ENCODE assay signal across 8 cellular contexts in genomic region chr15:76973362-76973743, GRCh38. TPM values are rescaled to one million over a fixed set of nuclear protein-coding genes. Genes with fewer than 3 reads are reported as not detected.
DNase-seq lines count a peak whose midpoint lies in the region; ATAC-seq and TF ChIP-seq lines count a peak whose summit lies in the region.

No MANE protein-coding gene starts in this region.

- H3K4me3 Mint-ChIP-seq in activated T-helper 1 cell treated with anti-CD3 and anti-CD28 coated beads, Interleukin-12 subunit alpha, Interleukin-12 subunit beta, Interleukin-2, Interleukin-4 antibody, amounts not matched to agents 30 ng/mL and 10 ng/mL and 1 ng/mL, durations not matched to agents 14 hours and 24 hours and 36 hours: no peak overlapping the region

- peaks cover 4% of the 10 kb centered on the region for H3K27me3 Mint-ChIP-seq in activated T-helper 1 cell treated with anti-CD3 and anti-CD28 coated beads, Interleukin-12 subunit alpha, Interleukin-12 subunit beta, Interleukin-2, Interleukin-4 antibody, amounts not matched to agents 30 ng/mL and 10 ng/mL and 1 ng/mL, durations not matched to agents 14 hours and 24 hours and 36 hours (ENCODE audit: insufficient read depth)

- intact Hi-C loops in activated T-helper 1 cell treated with anti-CD3 and anti-CD28 coated beads, Interleukin-12 subunit alpha, Interleukin-12 subunit beta, Interleukin-2, Interleukin-4 antibody, amounts not matched to agents 30 ng/mL and 10 ng/mL and 1 ng/mL, durations not matched to agents 14 hours and 24 hours and 36 hours (cut with micrococcal nuclease): loop anchor here (1.0 to 5.0 kb wide), 5 partner anchors 40 to 524 kb away; no protein-coding TSS in a partner anchor

- DNase-seq in activated T-helper 1 cell treated with Interleukin-2 at 50 U/mL for 16 hours (ENCODE audit: low read depth) (peak; percentile 47), SKM-1 (lab: John Stamatoyannopoulos, UW; ENCODE audit: unreplicated experiment) (peak; percentile 19), anterior cingulate cortex (lab: John Stamatoyannopoulos, UW) (peak in 31 of 58 donors; percentile 11 to 72 (median 44)), islet precursor cell (peak; percentile 64), omental fat pad (ENCODE audit: low spot score) (no peak)
- no peak for DNase-seq in activated T-helper 1 cell treated with anti-CD3 and anti-CD28 coated beads, Interleukin-12 subunit alpha, Interleukin-12 subunit beta, Interleukin-2, Interleukin-4 antibody, amounts not matched to agents 30 ng/mL and 10 ng/mL and 1 ng/mL, durations not matched to agents 14 hours and 24 hours and 36 hours (ENCODE audit: low spot score)
- DNase-seq in stimulated activated CD8-positive, alpha-beta memory T cell treated with anti-CD3 and anti-CD28 coated beads, Interleukin-7, amount 100 ng/mL, for 24 hours (ENCODE audit: low read depth): peak; percentile 50

- peaks cover 2% of the 10 kb centered on the region for H3K36me3 Mint-ChIP-seq in activated T-helper 1 cell treated with anti-CD3 and anti-CD28 coated beads, Interleukin-12 subunit alpha, Interleukin-12 subunit beta, Interleukin-2, Interleukin-4 antibody, amounts not matched to agents 30 ng/mL and 10 ng/mL and 1 ng/mL, durations not matched to agents 14 hours and 24 hours and 36 hours (ENCODE audit: low read depth)

- peaks cover 2% of the 10 kb centered on the region for H3K9me3 Mint-ChIP-seq in activated T-helper 1 cell treated with anti-CD3 and anti-CD28 coated beads, Interleukin-12 subunit alpha, Interleukin-12 subunit beta, Interleukin-2, Interleukin-4 antibody, amounts not matched to agents 30 ng/mL and 10 ng/mL and 1 ng/mL, durations not matched to agents 14 hours and 24 hours and 36 hours

- H3K27ac Mint-ChIP-seq in activated T-helper 1 cell treated with anti-CD3 and anti-CD28 coated beads, Interleukin-12 subunit alpha, Interleukin-12 subunit beta, Interleukin-2, Interleukin-4 antibody, amounts not matched to agents 30 ng/mL and 10 ng/mL and 1 ng/mL, durations not matched to agents 14 hours and 24 hours and 36 hours: no peak overlapping the region

- ATAC-seq in omental fat pad (ENCODE audit: low FRiP score) (no peak), GM18511 (IDR thresholded peaks at IDR 0.05; ENCODE audit: unreplicated experiment) (no peak)

- TF ChIP-seq CTCF in omental fat pad (IDR thresholded peaks at IDR 0.05): no peak

- peaks cover 36% of the 10 kb centered on the region for H3K4me1 Mint-ChIP-seq in activated T-helper 1 cell treated with anti-CD3 and anti-CD28 coated beads, Interleukin-12 subunit alpha, Interleukin-12 subunit beta, Interleukin-2, Interleukin-4 antibody, amounts not matched to agents 30 ng/mL and 10 ng/mL and 1 ng/mL, durations not matched to agents 14 hours and 24 hours and 36 hours (ENCODE audit: low read depth)

RNA-seq across cellular contexts. Expression of gene PSTPIP1, which starts 21.6 kb away (rescaled TPM):
- 218 and 226 TPM in 2 replicates for total RNA-seq in activated T-helper 1 cell treated with anti-CD3 and anti-CD28 coated beads, Interleukin-12 subunit alpha, Interleukin-12 subunit beta, Interleukin-2, Interleukin-4 antibody, amounts not matched to agents 30 ng/mL and 10 ng/mL and 1 ng/mL, durations not matched to agents 14 hours and 24 hours and 36 hours
- total RNA-seq in omental fat pad: 10 to 100 TPM in 3 of 4 donors, 1 to 10 TPM in 1; 6.3 to 38.5 (median 15.1) TPM

RNA-seq across cellular contexts. Expression of gene RCN2, which starts 41.8 kb away (rescaled TPM):
- total RNA-seq in activated T-helper 1 cell treated with anti-CD3 and anti-CD28 coated beads, Interleukin-12 subunit alpha, Interleukin-12 subunit beta, Interleukin-2, Interleukin-4 antibody, amounts not matched to agents 30 ng/mL and 10 ng/mL and 1 ng/mL, durations not matched to agents 14 hours and 24 hours and 36 hours: 39.9 and 42.2 TPM in 2 replicates
- 10 to 100 TPM; 26.0 to 43.0 (median 33.0) TPM for total RNA-seq in omental fat pad

Comparison
In these comparisons a context has a peak if more than half of its experiments do, and no peak if none do; other contexts are left out.
1. DNase-seq: peak in activated T-helper 1 cell treated with Interleukin-2 at 50 U/mL for 16 hours (single experiment), SKM-1 (single experiment), anterior cingulate cortex (31 of 58), islet precursor cell (single experiment) and stimulated activated CD8-positive, alpha-beta memory T cell treated with anti-CD3 and anti-CD28 coated beads, Interleukin-7, amount 100 ng/mL, for 24 hours (single experiment); none in activated T-helper 1 cell treated with anti-CD3 and anti-CD28 coated beads, Interleukin-12 subunit alpha, Interleukin-12 subunit beta, Interleukin-2, Interleukin-4 antibody, amounts not matched to agents 30 ng/mL and 10 ng/mL and 1 ng/mL, durations not matched to agents 14 hours and 24 hours and 36 hours (single experiment) and omental fat pad (single experiment).